Comparison of ENCODE assay signal across 8 cellular contexts in the genomic region with DNA sequence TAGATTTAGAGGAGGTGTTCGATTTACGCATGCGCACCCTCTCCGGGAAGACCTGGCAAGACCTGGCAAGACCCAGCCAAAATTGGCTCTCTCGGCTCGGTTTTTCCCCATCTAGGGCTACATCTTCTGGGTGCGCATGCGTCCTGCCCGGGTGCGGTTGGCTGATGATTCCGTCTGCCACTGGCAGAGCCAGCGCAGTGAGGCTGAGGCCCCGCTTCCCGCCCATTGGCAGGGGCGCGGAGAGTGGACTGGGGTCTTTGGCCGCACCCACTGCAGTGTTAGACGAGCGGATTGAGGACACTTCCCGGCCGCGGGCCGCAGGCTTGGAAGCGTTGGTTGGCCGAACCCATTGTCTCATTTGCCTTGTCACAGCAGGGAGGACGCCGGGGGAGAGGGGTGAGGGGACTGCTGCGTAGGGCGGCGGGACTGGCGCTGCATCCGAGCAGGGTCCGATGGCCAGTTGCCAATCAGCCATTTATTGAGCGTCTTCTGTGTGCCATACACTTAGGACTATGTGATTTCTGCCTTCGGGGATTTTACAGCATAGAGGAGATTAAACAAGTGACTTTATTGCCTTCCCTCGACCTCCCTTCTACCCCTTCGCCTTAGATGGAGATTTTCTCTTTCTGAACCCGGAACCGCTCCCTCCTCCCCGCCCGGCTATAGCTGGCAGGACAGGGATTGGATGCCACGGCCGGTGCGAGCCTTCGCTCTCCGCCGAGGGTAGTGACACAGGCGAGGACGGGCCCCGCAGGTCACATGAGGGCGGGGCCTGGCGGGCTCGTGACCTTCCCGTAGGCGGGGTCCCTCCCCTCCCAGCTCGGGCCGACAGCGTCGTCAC. TPM values are rescaled to one million over a fixed set of nuclear protein-coding genes. Genes with fewer than 3 reads are reported as not detected.
DNase-seq lines count a peak whose midpoint lies in the region; ATAC-seq and TF ChIP-seq lines count a peak whose summit lies in the region.

No MANE protein-coding gene starts in this region.

- no peak overlapping the region for H4K8ac ChIP-seq in H9 (replicated peaks; ENCODE audit: insufficient read length, low read depth, low read length)

- WGBS in H9 (ENCODE audit: extremely low coverage, insufficient read length, low lambda C conversion rate): no CpG with 5 or more reads among the region's 59 CpGs

- no peaks in the 10 kb centered on the region for H3K36me3 Mint-ChIP-seq in H9 (ENCODE audit: insufficient read depth in 1 of 3, low read depth in 3 of 3)
- no peaks in the 10 kb centered on the region for H3K36me3 Mint-ChIP-seq in natural killer cell treated with Interleukin-12 subunit alpha and Interleukin-12 subunit beta and Interleukin-15 and Interleukin-18, amount 100 ng/mL, for 72 hours

- H2AFZ ChIP-seq in H9 (ENCODE audit: low read length): no peak overlapping the region

- peak overlapping the region; percentile 80 for H3K27ac ChIP-seq in H9 (ENCODE audit: insufficient read length, low read depth, low read length)

- no peaks in the 10 kb centered on the region for H3K9me3 Mint-ChIP-seq in H9
- no peaks in the 10 kb centered on the region for H3K9me3 Mint-ChIP-seq in natural killer cell treated with Interleukin-12 subunit alpha and Interleukin-12 subunit beta and Interleukin-15 and Interleukin-18, amount 100 ng/mL, for 72 hours

- no peak overlapping the region for H3T11ph ChIP-seq in H9 (ENCODE audit: low read length)

- H4K20me1 ChIP-seq in H9 (ENCODE audit: control insufficient read depth, insufficient read depth, insufficient read length): no peaks in the 10 kb centered on the region

- no peak overlapping the region for H2BK12ac ChIP-seq in H9 (ENCODE audit: insufficient read length, low read depth, low read length)

- H2BK15ac ChIP-seq in H9 (ENCODE audit: low read depth, low read length): no peak overlapping the region

- no peak overlapping the region for H3K56ac ChIP-seq in H9 (ENCODE audit: insufficient read length, low read depth, low read length)

- no peak overlapping the region for H4K5ac ChIP-seq in H9 (ENCODE audit: insufficient read length, low read depth, low read length)

- no peaks in the 10 kb centered on the region for H3K36me3 ChIP-seq in ES-I3 (ENCODE audit: insufficient read depth, low read length)

- peaks cover 6% of the 10 kb centered on the region for H3K23me2 ChIP-seq in H9 (ENCODE audit: insufficient read length, low read depth, low read length, poor library complexity, severe bottlenecking)

- H3K27me3 Mint-ChIP-seq in H9 (ENCODE audit: low read depth): peaks cover 1% of the 10 kb centered on the region
- no peaks in the 10 kb centered on the region for H3K27me3 Mint-ChIP-seq in natural killer cell treated with Interleukin-12 subunit alpha and Interleukin-12 subunit beta and Interleukin-15 and Interleukin-18, amount 100 ng/mL, for 72 hours

- no peaks in the 10 kb centered on the region for H3K79me2 ChIP-seq in H9 (ENCODE audit: insufficient read depth, low read length)

- H3K4me3 ChIP-seq in fibroblast of the aortic adventitia (ENCODE audit: low read depth, low read length): peak overlapping the region; percentile 65

- H3K79me1 ChIP-seq in H9 (ENCODE audit: insufficient read depth, low read depth, low read length, poor library complexity, severe bottlenecking): no peaks in the 10 kb centered on the region

- no peak overlapping the region for H3K23ac ChIP-seq in H9 (ENCODE audit: insufficient read length, low read depth, low read length)

- H2AK5ac ChIP-seq in H9 (ENCODE audit: insufficient read length, low read length): no peak overlapping the region

- H2BK20ac ChIP-seq in H9 (ENCODE audit: low read depth, low read length, poor library complexity, severe bottlenecking): no peak overlapping the region

- DNase-seq in H9: peak; percentile 99
- DNase-seq in M059J (ENCODE audit: low read depth): peak; percentile 99
- peak; percentile 98 for DNase-seq in activated effector memory CD4-positive, alpha-beta T cell treated with anti-CD3 and anti-CD28 coated beads, Interleukin-2, amount 50 U/mL, for 16 hours
- peak; percentile 99 for DNase-seq in fibroblast of the aortic adventitia (ENCODE audit: low read depth)
- peak; percentile 95 for DNase-seq in natural killer cell treated with Interleukin-12 subunit alpha and Interleukin-12 subunit beta and Interleukin-15 and Interleukin-18, amount 100 ng/mL, for 72 hours (ENCODE audit: low spot score)
- peak; percentile 97 for DNase-seq in stimulated activated naive CD4-positive, alpha-beta T cell treated with Interleukin-2 at 50 U/mL for 16 hours (lab: John Stamatoyannopoulos, UW)

- H3K14ac ChIP-seq in H9 (ENCODE audit: insufficient read depth, low read length): peak overlapping the region; percentile 87

- H2BK5ac ChIP-seq in H9 (ENCODE audit: insufficient read length, low read length): no peak overlapping the region

- no peaks in the 10 kb centered on the region; the same call in none of the 2 replicates for H3K27me3 ChIP-seq in H9 (ENCODE audit: insufficient read depth, low read length)

- peak overlapping the region; percentile 73 for H3K4me2 ChIP-seq in H9 (ENCODE audit: insufficient read depth, insufficient read length, low read length)

- H3K9ac ChIP-seq in ES-I3 (ENCODE audit: low read depth, low read length) (peak overlapping the region; percentile 64), H9 (ENCODE audit: extremely low read depth, insufficient read length, low read length) (peak overlapping the region; percentile 75)

- H3K4me1 ChIP-seq in ES-I3 (ENCODE audit: insufficient read depth, low read length): peaks cover 7% of the 10 kb centered on the region
- H3K4me1 ChIP-seq in H9 (ENCODE audit: insufficient read depth, low read length): no peaks in the 10 kb centered on the region

- H3K4me1 Mint-ChIP-seq in H9: peaks cover 13 to 18% of the 10 kb centered on the region in 2 experiments
- H3K4me1 Mint-ChIP-seq in natural killer cell treated with Interleukin-12 subunit alpha and Interleukin-12 subunit beta and Interleukin-15 and Interleukin-18, amount 100 ng/mL, for 72 hours (ENCODE audit: low read depth in 2 of 2): peaks cover 12 to 19% of the 10 kb centered on the region in 2 donors

- no peak overlapping the region for H4K91ac ChIP-seq in H9 (ENCODE audit: insufficient read length, low read depth, low read length)

- TF ChIP-seq POLR2A in Raji (IDR thresholded peaks at IDR 0.05; ENCODE audit: insufficient read depth, low read depth, low read length): peak; percentile 80

- peak overlapping the region; percentile 85 to 93 for H3K4me3 Mint-ChIP-seq in H9
- H3K4me3 Mint-ChIP-seq in natural killer cell treated with Interleukin-12 subunit alpha and Interleukin-12 subunit beta and Interleukin-15 and Interleukin-18, amount 100 ng/mL, for 72 hours: peak overlapping the region; percentile 92

- no peak overlapping the region; the same call in 1 of the 2 replicates for H3K4ac ChIP-seq in H9 (ENCODE audit: low read depth, low read length)

- ATAC-seq in natural killer cell treated with Interleukin-12 subunit alpha and Interleukin-12 subunit beta and Interleukin-15 and Interleukin-18, amount 100 ng/mL, for 72 hours: peak; percentile 93 to 96

- H3K9me3 ChIP-seq in ES-I3 (ENCODE audit: control insufficient read depth, insufficient read depth, low read length) (no peaks in the 10 kb centered on the region), H9 (ENCODE audit: control insufficient read depth, low read depth, low read length) (no peaks in the 10 kb centered on the region)

- TF ChIP-seq CTCF in H9 (conservative IDR thresholded peaks at IDR 0.05): no peak
- TF ChIP-seq CTCF in fibroblast of the aortic adventitia (IDR thresholded peaks at IDR 0.05; ENCODE audit: insufficient read depth, low read length): no peak

- no peak overlapping the region for H2BK120ac ChIP-seq in H9 (ENCODE audit: low read depth, low read length, poor library complexity, severe bottlenecking)

- peak overlapping the region; percentile 83 for H3K18ac ChIP-seq in H9 (ENCODE audit: insufficient read length, low read depth, low read length)

- peak overlapping the region; percentile 92 to 99 (median 99) for H3K27ac Mint-ChIP-seq in H9
- peak overlapping the region; percentile 94 to 95 for H3K27ac Mint-ChIP-seq in natural killer cell treated with Interleukin-12 subunit alpha and Interleukin-12 subunit beta and Interleukin-15 and Interleukin-18, amount 100 ng/mL, for 72 hours

RNA-seq across cellular contexts. Expression of gene MEF2D, which starts 43.7 kb away (rescaled TPM):
- total RNA-seq in H9 (2021) (18.7 and 20.8 TPM in 2 replicates), fibroblast of the aortic adventitia (ENCODE audit: low replicate concordance) (6.0 and 11.6 TPM in 2 replicates)
- total RNA-seq in M059J (2014; rRNA removed; shearing (Covaris generic)): 10.6 and 26.3 TPM in 2 replicates
- 10 to 100 TPM; 48.1 to 62.2 TPM for total RNA-seq in natural killer cell treated with Interleukin-12 subunit alpha and Interleukin-12 subunit beta and Interleukin-15 and Interleukin-18, amount 100 ng/mL, for 72 hours

Comparison
In these comparisons a context has a peak if more than half of its experiments do, and no peak if none do; other contexts are left out.
1. Peak in every context shown above with its lines: DNase-seq, ATAC-seq, H3K4me3 ChIP-seq and H3K27ac ChIP-seq.